ENCODE assay signal across 2 cellular contexts in the genomic region with DNA sequence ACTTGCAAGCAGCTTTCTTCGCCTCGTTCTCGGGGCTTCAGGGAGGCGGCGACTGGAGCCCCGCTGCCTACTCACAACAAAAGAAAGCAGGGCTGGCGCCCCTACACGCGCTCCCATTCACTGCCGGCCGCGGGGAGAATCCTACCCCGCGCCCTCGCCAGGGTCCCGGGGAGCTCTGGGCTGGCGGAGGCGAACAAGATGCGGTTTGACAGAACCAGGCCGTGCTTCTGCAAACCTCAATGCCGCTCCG.
TF ChIP-seq lines count a peak whose summit lies in the region.

No MANE protein-coding gene starts in this region.

TF ChIP-seq in IMR-90, 13 proteins besides CTCF, POLR2A, EP300 and RAD21:
- no peak for TF ChIP-seq RCOR1 (IDR thresholded peaks at IDR 0.05; ENCODE audit: insufficient replicate concordance, low read length)
- TF ChIP-seq, protein P1, sequence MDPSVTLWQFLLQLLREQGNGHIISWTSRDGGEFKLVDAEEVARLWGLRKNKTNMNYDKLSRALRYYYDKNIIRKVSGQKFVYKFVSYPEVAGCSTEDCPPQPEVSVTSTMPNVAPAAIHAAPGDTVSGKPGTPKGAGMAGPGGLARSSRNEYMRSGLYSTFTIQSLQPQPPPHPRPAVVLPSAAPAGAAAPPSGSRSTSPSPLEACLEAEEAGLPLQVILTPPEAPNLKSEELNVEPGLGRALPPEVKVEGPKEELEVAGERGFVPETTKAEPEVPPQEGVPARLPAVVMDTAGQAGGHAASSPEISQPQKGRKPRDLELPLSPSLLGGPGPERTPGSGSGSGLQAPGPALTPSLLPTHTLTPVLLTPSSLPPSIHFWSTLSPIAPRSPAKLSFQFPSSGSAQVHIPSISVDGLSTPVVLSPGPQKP (IDR thresholded peaks at IDR 0.05; ENCODE audit: borderline replicate concordance, low read depth, low read length), result no peak
- TF ChIP-seq MAFK (IDR thresholded peaks at IDR 0.05; ENCODE audit: low read depth, low read length), result no peak
- no peak for TF ChIP-seq FOS (IDR thresholded peaks at IDR 0.05; ENCODE audit: low read depth, low read length)
- TF ChIP-seq MXI1 (IDR thresholded peaks at IDR 0.05; ENCODE audit: borderline replicate concordance, low read depth, low read length), result no peak
- TF ChIP-seq NFE2L2 (IDR thresholded peaks at IDR 0.05; ENCODE audit: low read depth, low read length), result no peak
- no peak for TF ChIP-seq SMC3 (IDR thresholded peaks at IDR 0.05; ENCODE audit: low read depth, low read length)
- no peak for TF ChIP-seq BHLHE40 (IDR thresholded peaks at IDR 0.05; ENCODE audit: low read depth, low read length)
- TF ChIP-seq RFX5 (IDR thresholded peaks at IDR 0.05; ENCODE audit: low read depth, low read length), result no peak
- TF ChIP-seq MAZ (IDR thresholded peaks at IDR 0.05; ENCODE audit: borderline replicate concordance, low read depth, low read length), result no peak
- TF ChIP-seq CHD1 (IDR thresholded peaks at IDR 0.05; ENCODE audit: low read depth, low read length), result no peak
- TF ChIP-seq, protein P2, sequence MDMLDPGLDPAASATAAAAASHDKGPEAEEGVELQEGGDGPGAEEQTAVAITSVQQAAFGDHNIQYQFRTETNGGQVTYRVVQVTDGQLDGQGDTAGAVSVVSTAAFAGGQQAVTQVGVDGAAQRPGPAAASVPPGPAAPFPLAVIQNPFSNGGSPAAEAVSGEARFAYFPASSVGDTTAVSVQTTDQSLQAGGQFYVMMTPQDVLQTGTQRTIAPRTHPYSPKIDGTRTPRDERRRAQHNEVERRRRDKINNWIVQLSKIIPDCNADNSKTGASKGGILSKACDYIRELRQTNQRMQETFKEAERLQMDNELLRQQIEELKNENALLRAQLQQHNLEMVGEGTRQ (IDR thresholded peaks at IDR 0.05; ENCODE audit: low read depth, low read length), result no peak
- TF ChIP-seq CEBPB (IDR thresholded peaks at IDR 0.05; ENCODE audit: low read depth, low read length), result no peak

TF ChIP-seq in endothelial cell of umbilical vein, 7 proteins besides CTCF, POLR2A, EP300 and RAD21:
- TF ChIP-seq EZH2 (IDR thresholded peaks at IDR 0.05; ENCODE audit: borderline replicate concordance, low read depth, low read length, severe bottlenecking) (peak; percentile 83), GATA2 (IDR thresholded peaks at IDR 0.05; ENCODE audit: insufficient read depth, insufficient read length, low read depth, low read length) (no peak)
